In genomic region chr4:143248827-143249226, GRCh38 we compare ENCODE assay signal across 30 cellular contexts.
"Had no signal": no experiment of that assay in that cellular context is flagged by ENCODE, and none has a peak within 500 bp of the region (broad histone marks: within the 10 kb centered on the region; RNA-seq: fewer than 3 reads in every experiment).

No MANE protein-coding gene starts in this region.

- H3K36me3 ChIP-seq: ascending aorta, esophagus muscularis mucosa, gastrocnemius medialis had no signal

- H3K4me1 Mint-ChIP-seq: activated CD4-positive, alpha-beta memory T cell treated with anti-CD3 and anti-CD28 coated beads, Interleukin-2, amount 10 ng/mL, durations not matched to agents 7 days and 5 days; activated CD4-positive, alpha-beta T cell treated with anti-CD3 and anti-CD28 coated beads, Interleukin-2, amount 10 ng/mL, durations not matched to agents 7 days and 5 days; activated naive CD4-positive, alpha-beta T cell treated with anti-CD3 and anti-CD28 coated beads, Interleukin-2, amount 10 ng/mL, durations not matched to agents 7 days and 5 days; activated naive CD8-positive, alpha-beta T cell treated with anti-CD3 and anti-CD28 coated beads, Interleukin-2, amount 10 ng/mL, durations not matched to agents 7 days and 5 days; brain had no signal

- FAIRE-seq: colon, TTC549 had no signal

- H3K27ac Mint-ChIP-seq: activated CD4-positive, alpha-beta memory T cell treated with anti-CD3 and anti-CD28 coated beads, Interleukin-2, amount 10 ng/mL, durations not matched to agents 7 days and 5 days; activated CD4-positive, alpha-beta T cell treated with anti-CD3 and anti-CD28 coated beads, Interleukin-2, amount 10 ng/mL, durations not matched to agents 7 days and 5 days; activated naive CD4-positive, alpha-beta T cell treated with anti-CD3 and anti-CD28 coated beads, Interleukin-2, amount 10 ng/mL, durations not matched to agents 7 days and 5 days; activated naive CD4-positive, alpha-beta T cell treated with anti-CD3 and anti-CD28 coated beads, Interleukin-2, amount 50 U/mL, for 72 hours; activated naive CD8-positive, alpha-beta T cell treated with anti-CD3 and anti-CD28 coated beads, Interleukin-2, amount 10 ng/mL, durations not matched to agents 7 days and 5 days; activated T-cell treated with anti-CD3 and anti-CD28 coated beads, Interleukin-2, amount 50 U/mL, for 24 hours; activated T-cell treated with anti-CD3 and anti-CD28 coated beads, Interleukin-2, amount 50 U/mL, for 72 hours; brain; effector memory CD8-positive, alpha-beta T cell; WTC11 had no signal

- H3K4me3 ChIP-seq: ascending aorta, esophagus muscularis mucosa, gastrocnemius medialis had no signal

- H3K9me3 Mint-ChIP-seq: activated CD4-positive, alpha-beta memory T cell treated with anti-CD3 and anti-CD28 coated beads, Interleukin-2, amount 10 ng/mL, durations not matched to agents 7 days and 5 days; activated CD4-positive, alpha-beta T cell treated with anti-CD3 and anti-CD28 coated beads, Interleukin-2, amount 10 ng/mL, durations not matched to agents 7 days and 5 days; activated naive CD4-positive, alpha-beta T cell treated with anti-CD3 and anti-CD28 coated beads, Interleukin-2, amount 10 ng/mL, durations not matched to agents 7 days and 5 days; activated naive CD4-positive, alpha-beta T cell treated with anti-CD3 and anti-CD28 coated beads, Interleukin-2, amount 50 U/mL, for 72 hours; activated naive CD8-positive, alpha-beta T cell treated with anti-CD3 and anti-CD28 coated beads, Interleukin-2, amount 10 ng/mL, durations not matched to agents 7 days and 5 days; activated T-cell treated with anti-CD3 and anti-CD28 coated beads, Interleukin-2, amount 50 U/mL, for 24 hours; activated T-cell treated with anti-CD3 and anti-CD28 coated beads, Interleukin-2, amount 50 U/mL, for 72 hours; brain; effector memory CD8-positive, alpha-beta T cell; WTC11 had no signal

- H3K4me3 Mint-ChIP-seq: activated CD4-positive, alpha-beta memory T cell treated with anti-CD3 and anti-CD28 coated beads, Interleukin-2, amount 10 ng/mL, durations not matched to agents 7 days and 5 days; activated CD4-positive, alpha-beta T cell treated with anti-CD3 and anti-CD28 coated beads, Interleukin-2, amount 10 ng/mL, durations not matched to agents 7 days and 5 days; activated naive CD4-positive, alpha-beta T cell treated with anti-CD3 and anti-CD28 coated beads, Interleukin-2, amount 10 ng/mL, durations not matched to agents 7 days and 5 days; activated naive CD8-positive, alpha-beta T cell treated with anti-CD3 and anti-CD28 coated beads, Interleukin-2, amount 10 ng/mL, durations not matched to agents 7 days and 5 days; activated T-cell treated with anti-CD3 and anti-CD28 coated beads, Interleukin-2, amount 50 U/mL, for 24 hours; activated T-cell treated with anti-CD3 and anti-CD28 coated beads, Interleukin-2, amount 50 U/mL, for 72 hours; brain; effector memory CD8-positive, alpha-beta T cell; WTC11 had no signal

- H3K4me1 ChIP-seq: ascending aorta, gastrocnemius medialis had no signal

- H3K27me3 Mint-ChIP-seq: activated CD4-positive, alpha-beta memory T cell treated with anti-CD3 and anti-CD28 coated beads, Interleukin-2, amount 10 ng/mL, durations not matched to agents 7 days and 5 days; activated CD4-positive, alpha-beta T cell treated with anti-CD3 and anti-CD28 coated beads, Interleukin-2, amount 10 ng/mL, durations not matched to agents 7 days and 5 days; activated naive CD4-positive, alpha-beta T cell treated with anti-CD3 and anti-CD28 coated beads, Interleukin-2, amount 10 ng/mL, durations not matched to agents 7 days and 5 days; activated T-cell treated with anti-CD3 and anti-CD28 coated beads, Interleukin-2, amount 50 U/mL, for 24 hours; brain had no signal

- H3K27ac ChIP-seq: ascending aorta, foreskin keratinocyte, gastrocnemius medialis, VCaP had no signal

- DNase-seq: activated CD4-positive, alpha-beta memory T cell treated with anti-CD3 and anti-CD28 coated beads, Interleukin-2, amount 10 ng/mL, durations not matched to agents 7 days and 5 days; activated CD4-positive, alpha-beta T cell treated with anti-CD3 and anti-CD28 coated beads for 1 hour; activated CD4-positive, alpha-beta T cell treated with anti-CD3 and anti-CD28 coated beads for 4 hours; activated CD4-positive, alpha-beta T cell treated with anti-CD3 and anti-CD28 coated beads, Interleukin-2, amount 10 ng/mL, durations not matched to agents 7 days and 5 days; activated CD4-positive, alpha-beta T cell treated with anti-CD3 and anti-CD28 coated beads, Interleukin-2, amount 50 U/mL, for 4 hours; activated CD8-positive, alpha-beta memory T cell treated with anti-CD3 and anti-CD28 coated beads, Interleukin-2, amount 50 U/mL, for 48 hours; activated gamma-delta T cell; activated naive CD4-positive, alpha-beta T cell; activated naive CD4-positive, alpha-beta T cell treated with anti-CD3 and anti-CD28 coated beads, Interleukin-2, amount 10 ng/mL, durations not matched to agents 7 days and 5 days; activated naive CD8-positive, alpha-beta T cell treated with anti-CD3 and anti-CD28 coated beads, Interleukin-2, amount 10 ng/mL, durations not matched to agents 7 days and 5 days; activated T-cell treated with anti-CD3 and anti-CD28 coated beads for 4 hours; activated T-cell treated with anti-CD3 and anti-CD28 coated beads, Interleukin-2, amount 50 U/mL, for 24 hours; activated T-cell treated with anti-CD3 and anti-CD28 coated beads, Interleukin-2, amount 50 U/mL, for 72 hours; caudate nucleus; cortex of kidney; dermis blood vessel endothelial cell; effector CD4-positive, alpha-beta T cell; effector memory CD8-positive, alpha-beta T cell; erythroblast; foreskin keratinocyte; gastrocnemius medialis; T-helper 2 cell had no signal

- ATAC-seq: activated naive CD4-positive, alpha-beta T cell treated with anti-CD3 and anti-CD28 coated beads, Interleukin-2, amount 50 U/mL, for 72 hours; activated T-cell treated with anti-CD3 and anti-CD28 coated beads, Interleukin-2, amount 50 U/mL, for 72 hours; effector memory CD8-positive, alpha-beta T cell; foreskin keratinocyte; gastrocnemius medialis; WTC11 had no signal

- H3K36me3 Mint-ChIP-seq: activated naive CD4-positive, alpha-beta T cell treated with anti-CD3 and anti-CD28 coated beads, Interleukin-2, amount 10 ng/mL, durations not matched to agents 7 days and 5 days; activated naive CD4-positive, alpha-beta T cell treated with anti-CD3 and anti-CD28 coated beads, Interleukin-2, amount 50 U/mL, for 72 hours; activated naive CD8-positive, alpha-beta T cell treated with anti-CD3 and anti-CD28 coated beads, Interleukin-2, amount 10 ng/mL, durations not matched to agents 7 days and 5 days; brain; WTC11 had no signal

- H3K27me3 ChIP-seq: ascending aorta, esophagus muscularis mucosa, foreskin keratinocyte, gastrocnemius medialis had no signal

- H3K9me3 ChIP-seq: ascending aorta, esophagus muscularis mucosa, gastrocnemius medialis had no signal
